Comparison of ENCODE assay signal across 6 cellular contexts in the genomic region with DNA sequence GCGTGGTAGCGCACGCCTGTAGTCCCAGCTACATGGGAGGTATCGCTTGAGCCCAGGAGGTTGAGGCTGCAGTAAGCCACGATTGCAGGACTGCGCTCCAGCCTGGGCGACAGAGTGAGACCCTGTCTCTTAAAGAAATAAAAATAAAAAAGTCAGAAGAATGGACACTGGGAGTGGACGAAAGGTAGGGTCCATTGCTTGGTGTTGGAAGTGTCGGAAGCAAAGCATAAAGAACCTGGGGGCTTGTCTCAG. TPM values are rescaled to one million over a fixed set of nuclear protein-coding genes. Genes with fewer than 3 reads are reported as not detected.
DNase-seq lines count a peak whose midpoint lies in the region; ATAC-seq and TF ChIP-seq lines count a peak whose summit lies in the region.

No MANE protein-coding gene starts in this region.

- no peak overlapping the region for H3K27ac Mint-ChIP-seq in T-helper 17 cell

- H3K4me3 Mint-ChIP-seq in T-helper 17 cell = peak overlapping the region; percentile 89

- TF ChIP-seq CTCF in BJ (IDR thresholded peaks at IDR 0.05; ENCODE audit: insufficient read depth, low read depth, low read length) (no peak), left lung (IDR thresholded peaks at IDR 0.05) (no peak)

- H3K4me1 Mint-ChIP-seq in T-helper 17 cell = peaks cover 23% of the 10 kb centered on the region

- DNase-seq in BJ (ENCODE audit: low read depth) (no peak), T-helper 17 cell (no peak), left lung (no peak), SK-N-DZ (ENCODE audit: low spot score) (no peak)
- no peak for DNase-seq in activated CD4-positive, CD25-positive, alpha-beta regulatory T cell treated with anti-CD3 and anti-CD28 coated beads, Interleukin-2, amount 50 U/mL, for 72 hours

- POLR2A ChIA-PET in BJ (lab: Charles Lee) = no interaction called here

- H3K36me3 ChIP-seq in BJ (ENCODE audit: control insufficient read depth, insufficient read depth, low read length) (no peaks in the 10 kb centered on the region), left lung (peaks cover 0 to 12% of the 10 kb centered on the region in 2 donors)

- peaks cover 0 to 17% of the 10 kb centered on the region in 2 donors for H3K4me1 ChIP-seq in left lung

- no peaks in the 10 kb centered on the region for H3K9me3 ChIP-seq in T-helper 17 cell (ENCODE audit: control insufficient read depth, low read length, poor library complexity, severe bottlenecking)
- no peaks in the 10 kb centered on the region for H3K9me3 ChIP-seq in left lung

- H3K27me3 ChIP-seq in BJ (ENCODE audit: control insufficient read depth, insufficient read depth, low read length) (no peaks in the 10 kb centered on the region), left lung (no peaks in the 10 kb centered on the region)

- H3K4me3 ChIP-seq in BJ (ENCODE audit: low read depth, low read length) (peak overlapping the region; percentile 24), left lung (peak overlapping the region; percentile 86 to 93)

- H3K36me3 Mint-ChIP-seq in T-helper 17 cell (ENCODE audit: low read depth) = no peaks in the 10 kb centered on the region

- H3K27ac ChIP-seq in left lung = no peak overlapping the region

- CTCF ChIA-PET in BJ (lab: Yijun Ruan, JAX) = no interaction called here

- intact Hi-C loops in left lung (cut with DNase I) = no loop called here

- no peaks in the 10 kb centered on the region for H3K27me3 Mint-ChIP-seq in T-helper 17 cell

- ATAC-seq in T-helper 17 cell (no peak), left lung (peak; percentile 5), HG02678 (IDR thresholded peaks at IDR 0.05; ENCODE audit: unreplicated experiment) (no peak)

RNA-seq across cellular contexts. Expression of a gene that starts 0.4 kb away (rescaled TPM):
- 1.1 and 3.6 TPM in 2 replicates for polyA plus RNA-seq in BJ (2011; rRNA removed)
- polyA minus RNA-seq in BJ (2011; rRNA and poly(A)+ RNA removed) = 4.3 and 7.4 TPM in 2 replicates
- total RNA-seq in T-helper 17 cell = 10 to 100 TPM; 16.4 to 20.5 TPM
- total RNA-seq in left lung = 10 to 100 TPM; 11.4 to 11.9 TPM
- polyA plus RNA-seq in SK-N-DZ (2014; cell fraction: cytosol; rRNA removed) = 8.0 and 18.4 TPM in 2 replicates
- 68.8 and 86.8 TPM in 2 replicates for polyA plus RNA-seq in SK-N-DZ (2014; cell fraction: nucleus; rRNA removed)

RNA-seq across cellular contexts. Expression of a gene that starts 17.0 kb away (rescaled TPM):
- 6.9 and 9.4 TPM in 2 replicates for polyA plus RNA-seq in BJ (2011; rRNA removed)
- polyA minus RNA-seq in BJ (2011; rRNA and poly(A)+ RNA removed) = 16.6 and 18.2 TPM in 2 replicates
- total RNA-seq in T-helper 17 cell (10 to 100 TPM; 36.2 to 36.6 TPM), left lung (10 to 100 TPM; 21.8 to 22.2 TPM)
- polyA plus RNA-seq in SK-N-DZ (2014; cell fraction: cytosol; rRNA removed) = 1.2 and 3.7 TPM in 2 replicates
- 4.4 and 11.4 TPM in 2 replicates for polyA plus RNA-seq in SK-N-DZ (2014; cell fraction: nucleus; rRNA removed)

RNA-seq across cellular contexts. Expression of a gene that starts 18.1 kb away (rescaled TPM):
- 21.0 and 27.2 TPM in 2 replicates for polyA plus RNA-seq in BJ (2011; rRNA removed)
- polyA minus RNA-seq in BJ (2011; rRNA and poly(A)+ RNA removed) = 28.7 and 58.4 TPM in 2 replicates
- not detected for total RNA-seq in T-helper 17 cell
- 10 to 100 TPM; 38.3 to 39.7 TPM for total RNA-seq in left lung
- polyA plus RNA-seq in SK-N-DZ (2014; cell fraction: cytosol; rRNA removed) = not detected in 2 replicates
- 0.41 TPM in 1 of 2 replicates, not detected in the other for polyA plus RNA-seq in SK-N-DZ (2014; cell fraction: nucleus; rRNA removed)

RNA-seq across cellular contexts. Expression of a gene that starts 26.6 kb away (rescaled TPM):
- 8.9 and 15.0 TPM in 2 replicates for polyA plus RNA-seq in BJ (2011; rRNA removed)
- polyA minus RNA-seq in BJ (2011; rRNA and poly(A)+ RNA removed) = 19.5 and 22.4 TPM in 2 replicates
- 10 to 100 TPM; 12.6 to 13.6 TPM for total RNA-seq in T-helper 17 cell
- 1 to 10 TPM; 6.6 to 9.9 TPM for total RNA-seq in left lung
- polyA plus RNA-seq in SK-N-DZ (2014; cell fraction: cytosol; rRNA removed) = 8.2 and 11.0 TPM in 2 replicates
- polyA plus RNA-seq in SK-N-DZ (2014; cell fraction: nucleus; rRNA removed) = 40.1 and 53.4 TPM in 2 replicates

RNA-seq across cellular contexts. Expression of a gene that starts 29.5 kb away (rescaled TPM):
- 65.4 and 76.2 TPM in 2 replicates for polyA plus RNA-seq in BJ (2011; rRNA removed)
- 19.0 and 28.4 TPM in 2 replicates for polyA minus RNA-seq in BJ (2011; rRNA and poly(A)+ RNA removed)
- 10 to 100 TPM; 21.2 to 24.9 TPM for total RNA-seq in T-helper 17 cell
- 10 to 100 TPM; 59.6 to 90.3 TPM for total RNA-seq in left lung
- 28.7 and 40.4 TPM in 2 replicates for polyA plus RNA-seq in SK-N-DZ (2014; cell fraction: cytosol; rRNA removed)
- 22.9 and 29.9 TPM in 2 replicates for polyA plus RNA-seq in SK-N-DZ (2014; cell fraction: nucleus; rRNA removed)

Comparison
In these comparisons a context has a peak if more than half of its experiments do, and no peak if none do; other contexts are left out.
1. RNA of a gene that starts 18.1 kb away (total RNA-seq): 38.3 to 39.7 TPM in left lung; not detected in T-helper 17 cell; every median in the first group is over 10 times any median in the second.